In genomic region chr2:102094917-102095316, GRCh38 we compare ENCODE assay signal across 10 cellular contexts. TPM values are rescaled to one million over a fixed set of nuclear protein-coding genes. Genes with fewer than 3 reads are reported as not detected.
DNase-seq lines count a peak whose midpoint lies in the region; ATAC-seq, FAIRE-seq and TF ChIP-seq lines count a peak whose summit lies in the region.
"Had no signal": no experiment of that assay in that cellular context is flagged by ENCODE, and none has a peak within 500 bp of the region (broad histone marks: within the 10 kb centered on the region; RNA-seq: fewer than 3 reads in every experiment).

No MANE protein-coding gene starts in this region.

- no peaks in the 10 kb centered on the region for H3K36me3 ChIP-seq in astrocyte (ENCODE audit: insufficient read depth, low read length)

- H3K36me3 Mint-ChIP-seq in astrocyte (ENCODE audit: low read depth, unreplicated experiment): peaks cover 1% of the 10 kb centered on the region

- no peak overlapping the region for H3K9ac ChIP-seq in astrocyte (ENCODE audit: low read length)

- H3K27me3 Mint-ChIP-seq in astrocyte (ENCODE audit: low read depth, unreplicated experiment): no peaks in the 10 kb centered on the region

- no peak overlapping the region for H3K27ac ChIP-seq in astrocyte (ENCODE audit: low read depth, low read length)

- H3K9me3 Mint-ChIP-seq in astrocyte (ENCODE audit: unreplicated experiment): peaks cover 3% of the 10 kb centered on the region

- peaks cover 3% of the 10 kb centered on the region for H3K4me1 ChIP-seq in astrocyte (ENCODE audit: insufficient read depth, low read length)

- no peak for ATAC-seq in GM21526 (IDR thresholded peaks at IDR 0.05; ENCODE audit: low FRiP score, unreplicated experiment)

- no peaks in the 10 kb centered on the region for H3K9me3 ChIP-seq in astrocyte (ENCODE audit: insufficient read depth, low read depth, low read length)

- no peak overlapping the region for H3K4me3 Mint-ChIP-seq in astrocyte (ENCODE audit: unreplicated experiment)

- H3K4me1 Mint-ChIP-seq in astrocyte (ENCODE audit: low read depth, unreplicated experiment): peaks cover 9% of the 10 kb centered on the region

- no peak overlapping the region for H2AFZ ChIP-seq in astrocyte (ENCODE audit: low read depth, low read length)

- H3K4me3 ChIP-seq in astrocyte (ENCODE audit: insufficient read depth, low read depth, low read length): no peak overlapping the region

- H4K20me1 ChIP-seq in astrocyte (ENCODE audit: insufficient read depth, low read length): no peaks in the 10 kb centered on the region

- peak; percentile 86 for DNase-seq in AG09319 (ENCODE audit: extremely low read depth, low read depth)
- peak; percentile 61 for DNase-seq in HS-5 (ENCODE audit: low read depth)
- peak; percentile 79 for DNase-seq in astrocyte (ENCODE audit: low read depth)
- DNase-seq in lung microvascular endothelial cell (ENCODE audit: low read depth in 2 of 2): peak; percentile 83 to 92
- DNase-seq in central memory CD4-positive, alpha-beta T cell: no peak
- no peak for DNase-seq in effector CD8-positive, alpha-beta T cell (lab: John Stamatoyannopoulos, UW)
- no peak for DNase-seq in GOT3 (lab: John Stamatoyannopoulos, UW)
- DNase-seq: NCI-H2029, posterior cingulate gyrus had no signal

- no peaks in the 10 kb centered on the region for H3K27me3 ChIP-seq in astrocyte (ENCODE audit: insufficient read depth, low read length)

- peak overlapping the region; percentile 98 for H3K27ac Mint-ChIP-seq in astrocyte (ENCODE audit: unreplicated experiment)

- no peak for TF ChIP-seq CTCF in AG09319 (IDR thresholded peaks at IDR 0.05; ENCODE audit: low read depth, low read length)
- TF ChIP-seq CTCF in astrocyte (IDR thresholded peaks at IDR 0.05; ENCODE audit: insufficient read depth, low read depth, low read length): no peak

- H3K79me2 ChIP-seq in astrocyte (ENCODE audit: insufficient read depth, low read length): no peaks in the 10 kb centered on the region

- H3K4me2 ChIP-seq in astrocyte (ENCODE audit: low read length): no peak overlapping the region

- peak; percentile 82 for FAIRE-seq in astrocyte (lab: Jason Lieb, UNC)

RNA-seq across cellular contexts. Expression of gene IL1R1, which starts 47.6 kb away (rescaled TPM):
- total RNA-seq in astrocyte: 6.9 and 7.5 TPM in 2 replicates
- total RNA-seq in lung microvascular endothelial cell: 11.6 and 52.6 TPM in 2 replicates

Comparison
In these comparisons a context has a peak if more than half of its experiments do, and no peak if none do; other contexts are left out.
1. DNase-seq: peak in AG09319 (single experiment), HS-5 (single experiment), astrocyte (single experiment) and lung microvascular endothelial cell (2 of 2); none in central memory CD4-positive, alpha-beta T cell (single experiment), effector CD8-positive, alpha-beta T cell (single experiment) and GOT3 (single experiment).